ENCODE assay signal across 1 cellular context in the genomic region with DNA sequence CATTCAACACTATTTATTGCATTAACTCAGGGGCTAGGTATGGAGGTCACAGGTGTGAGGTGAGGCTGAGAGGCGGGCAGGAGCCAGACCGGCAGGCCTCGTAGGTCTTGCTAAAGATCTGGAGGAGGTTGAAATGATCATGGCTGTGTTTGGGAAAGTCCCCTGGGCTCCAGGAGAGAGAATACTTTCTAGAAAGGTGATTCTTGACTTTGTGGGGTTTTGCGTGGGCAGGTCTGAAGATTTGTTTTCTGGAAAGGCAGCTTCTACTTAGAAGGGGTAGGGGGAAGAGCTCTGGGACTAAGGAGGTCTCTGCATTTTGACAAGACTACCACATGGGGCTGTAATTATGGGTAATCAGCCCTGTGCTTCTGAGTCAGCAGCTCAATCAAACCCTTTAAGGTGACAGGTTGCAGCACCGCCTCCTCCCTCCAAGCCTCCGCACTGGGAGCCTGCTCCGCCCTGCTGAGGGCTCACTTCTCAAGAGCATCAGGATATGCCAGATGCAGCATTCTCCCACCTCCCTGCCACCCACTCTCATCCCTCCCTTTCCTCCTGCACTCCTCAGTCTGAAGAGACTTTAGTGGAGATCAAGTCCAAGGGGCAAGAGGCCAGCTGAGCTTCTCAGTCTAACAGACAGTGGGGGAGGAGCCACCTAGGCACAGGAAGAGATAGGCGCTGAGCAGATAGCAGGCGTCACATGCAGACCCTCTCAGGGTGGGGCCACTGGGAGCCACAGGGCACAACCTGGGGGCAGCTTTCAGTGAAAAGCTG.
TF ChIP-seq lines count a peak whose summit lies in the region.

No MANE protein-coding gene starts in this region.

TF ChIP-seq in K562, 482 proteins besides CTCF, POLR2A, EP300 and RAD21 (continued from another document and continues in another):
- TF ChIP-seq, protein P1, sequence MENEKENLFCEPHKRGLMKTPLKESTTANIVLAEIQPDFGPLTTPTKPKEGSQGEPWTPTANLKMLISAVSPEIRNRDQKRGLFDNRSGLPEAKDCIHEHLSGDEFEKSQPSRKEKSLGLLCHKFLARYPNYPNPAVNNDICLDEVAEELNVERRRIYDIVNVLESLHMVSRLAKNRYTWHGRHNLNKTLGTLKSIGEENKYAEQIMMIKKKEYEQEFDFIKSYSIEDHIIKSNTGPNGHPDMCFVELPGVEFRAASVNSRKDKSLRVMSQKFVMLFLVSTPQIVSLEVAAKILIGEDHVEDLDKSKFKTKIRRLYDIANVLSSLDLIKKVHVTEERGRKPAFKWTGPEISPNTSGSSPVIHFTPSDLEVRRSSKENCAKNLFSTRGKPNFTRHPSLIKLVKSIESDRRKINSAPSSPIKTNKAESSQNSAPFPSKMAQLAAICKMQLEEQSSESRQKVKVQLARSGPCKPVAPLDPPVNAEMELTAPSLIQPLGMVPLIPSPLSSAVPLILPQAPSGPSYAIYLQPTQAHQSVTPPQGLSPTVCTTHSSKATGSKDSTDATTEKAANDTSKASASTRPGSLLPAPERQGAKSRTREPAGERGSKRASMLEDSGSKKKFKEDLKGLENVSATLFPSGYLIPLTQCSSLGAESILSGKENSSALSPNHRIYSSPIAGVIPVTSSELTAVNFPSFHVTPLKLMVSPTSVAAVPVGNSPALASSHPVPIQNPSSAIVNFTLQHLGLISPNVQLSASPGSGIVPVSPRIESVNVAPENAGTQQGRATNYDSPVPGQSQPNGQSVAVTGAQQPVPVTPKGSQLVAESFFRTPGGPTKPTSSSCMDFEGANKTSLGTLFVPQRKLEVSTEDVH (IDR thresholded peaks at IDR 0.05; ENCODE audit: low read depth, partially characterized antibody), result peak; percentile 22
- TF ChIP-seq KDM1A (IDR thresholded peaks at IDR 0.05) (peak in 1 of 2 experiments; percentile 61; a peak in 3 of 4 replicates), HDGF (IDR thresholded peaks at IDR 0.05) (peak; percentile 97; the same call in 1 of the 2 replicates), ETV1 (tag; conservative IDR thresholded peaks at IDR 0.05; ENCODE audit: low read depth) (peak; percentile 82), RAD51 (IDR thresholded peaks at IDR 0.05; ENCODE audit: borderline replicate concordance, low read depth) (peak; percentile 41; the same call in 1 of the 2 replicates), NONO (IDR thresholded peaks at IDR 0.05; ENCODE audit: low read depth in 2 of 2, low read length in 1 of 2) (0 out of 4 replicates have a peak, but pooled peaks of 1 of the 2 experiments have one; percentile 28), ZNF408 (CRISPR knock-in tag; IDR thresholded peaks at IDR 0.05; ENCODE audit: low read depth) (no peak), HSF4 (CRISPR knock-in tag; IDR thresholded peaks at IDR 0.05; ENCODE audit: borderline replicate concordance) (no peak), ZFX (CRISPR knock-in tag; IDR thresholded peaks at IDR 0.05) (0 out of 2 replicates have a peak, but pooled peaks have one; percentile 36), PHF20 (IDR thresholded peaks at IDR 0.05; ENCODE audit: partially characterized antibody) (peak; percentile 15), SP1 (CRISPR knock-in tag; IDR thresholded peaks at IDR 0.05) (peak; percentile 79), EP400 (IDR thresholded peaks at IDR 0.05) (peak; percentile 38), TRIM24 (IDR thresholded peaks at IDR 0.05) (peak in 1 of 2 experiments; percentile 14; a peak in 1 of 4 replicates), SPI1 (IDR thresholded peaks at IDR 0.05; ENCODE audit: borderline replicate concordance, low read depth, low read length) (no peak), NBN (IDR thresholded peaks at IDR 0.05; ENCODE audit: low read depth) (peak; percentile 82; the same call in 1 of the 2 replicates), HOXB6 (CRISPR knock-in tag; IDR thresholded peaks at IDR 0.05; ENCODE audit: borderline replicate concordance) (no peak), SETDB1 (IDR thresholded peaks at IDR 0.05; ENCODE audit: low read length) (no peak), NFE2 (IDR thresholded peaks at IDR 0.05; ENCODE audit: low read depth) (0 out of 2 replicates have a peak, but pooled peaks have one; percentile 49), ZNF583 (CRISPR knock-in tag; IDR thresholded peaks at IDR 0.05) (0 out of 2 replicates have a peak, but pooled peaks have one; percentile 9), CHD4 (IDR thresholded peaks at IDR 0.05; ENCODE audit: insufficient read depth, insufficient replicate concordance, low read depth, low read length, poor library complexity, severe bottlenecking) (no peak), EHMT2 (IDR thresholded peaks at IDR 0.05) (no peak), ERF (CRISPR knock-in tag; IDR thresholded peaks at IDR 0.05) (no peak), STAT5B (CRISPR knock-in tag; IDR thresholded peaks at IDR 0.05) (no peak), RNF2 (IDR thresholded peaks at IDR 0.05) (peak; percentile 68; the same call in 1 of the 2 replicates), TAF9B (IDR thresholded peaks at IDR 0.05; ENCODE audit: partially characterized antibody) (no peak), FOSL1 (tag; conservative IDR thresholded peaks at IDR 0.05) (peak; percentile 86), CTBP1 (IDR thresholded peaks at IDR 0.05; ENCODE audit: borderline replicate concordance) (peak; percentile 93), MTA3 (IDR thresholded peaks at IDR 0.05; ENCODE audit: borderline replicate concordance) (peak; percentile 87), ZNF586 (CRISPR knock-in tag; conservative IDR thresholded peaks at IDR 0.05) (no peak), MECOM (CRISPR knock-in tag; IDR thresholded peaks at IDR 0.05) (peak; percentile 57; the same call in 1 of the 2 replicates), RBM14 (IDR thresholded peaks at IDR 0.05; ENCODE audit: borderline replicate concordance, insufficient read depth, low read depth, low read length) (no peak), CBX2 (IDR thresholded peaks at IDR 0.05; ENCODE audit: insufficient read depth, low read length, poor library complexity, severe bottlenecking) (no peak), GABPB1 (CRISPR knock-in tag; IDR thresholded peaks at IDR 0.05) (peak; percentile 36; the same call in 1 of the 2 replicates), FOXK2 (conservative IDR thresholded peaks at IDR 0.05 in 1 of 2, IDR thresholded peaks at IDR 0.05 in 1 of 2; ENCODE audit: low read depth in 2 of 2) (0 out of 4 replicates have a peak, but pooled peaks have one; percentile 19 to 32), NCOA1 (IDR thresholded peaks at IDR 0.05; ENCODE audit: low read depth) (peak; percentile 33; the same call in 1 of the 2 replicates), ELF2 (CRISPR knock-in tag; IDR thresholded peaks at IDR 0.05) (peak; percentile 63), GTF2F1 (IDR thresholded peaks at IDR 0.05; ENCODE audit: low read depth, low read length) (0 out of 2 replicates have a peak, but pooled peaks have one; percentile 14)
- TF ChIP-seq, protein P2, sequence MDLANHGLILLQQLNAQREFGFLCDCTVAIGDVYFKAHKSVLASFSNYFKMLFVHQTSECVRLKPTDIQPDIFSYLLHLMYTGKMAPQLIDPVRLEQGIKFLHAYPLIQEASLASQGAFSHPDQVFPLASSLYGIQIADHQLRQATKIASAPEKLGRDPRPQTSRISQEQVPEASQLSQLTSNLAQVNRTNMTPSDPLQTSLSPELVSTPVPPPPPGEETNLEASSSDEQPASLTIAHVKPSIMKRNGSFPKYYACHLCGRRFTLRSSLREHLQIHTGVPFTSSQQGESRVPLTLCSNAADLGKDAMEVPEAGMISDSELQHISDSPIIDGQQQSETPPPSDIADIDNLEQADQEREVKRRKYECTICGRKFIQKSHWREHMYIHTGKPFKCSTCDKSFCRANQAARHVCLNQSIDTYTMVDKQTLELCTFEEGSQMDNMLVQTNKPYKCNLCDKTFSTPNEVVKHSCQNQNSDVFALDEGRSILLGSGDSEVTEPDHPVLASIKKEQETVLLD (IDR thresholded peaks at IDR 0.05), result peak; percentile 71; the same call in 1 of the 2 replicates
- TF ChIP-seq, protein P3, sequence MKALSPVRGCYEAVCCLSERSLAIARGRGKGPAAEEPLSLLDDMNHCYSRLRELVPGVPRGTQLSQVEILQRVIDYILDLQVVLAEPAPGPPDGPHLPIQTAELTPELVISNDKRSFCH (CRISPR knock-in tag; IDR thresholded peaks at IDR 0.05), result no peak
- TF ChIP-seq, protein P3 (tag; IDR thresholded peaks at IDR 0.05), result no peak
- TF ChIP-seq, protein P4, sequence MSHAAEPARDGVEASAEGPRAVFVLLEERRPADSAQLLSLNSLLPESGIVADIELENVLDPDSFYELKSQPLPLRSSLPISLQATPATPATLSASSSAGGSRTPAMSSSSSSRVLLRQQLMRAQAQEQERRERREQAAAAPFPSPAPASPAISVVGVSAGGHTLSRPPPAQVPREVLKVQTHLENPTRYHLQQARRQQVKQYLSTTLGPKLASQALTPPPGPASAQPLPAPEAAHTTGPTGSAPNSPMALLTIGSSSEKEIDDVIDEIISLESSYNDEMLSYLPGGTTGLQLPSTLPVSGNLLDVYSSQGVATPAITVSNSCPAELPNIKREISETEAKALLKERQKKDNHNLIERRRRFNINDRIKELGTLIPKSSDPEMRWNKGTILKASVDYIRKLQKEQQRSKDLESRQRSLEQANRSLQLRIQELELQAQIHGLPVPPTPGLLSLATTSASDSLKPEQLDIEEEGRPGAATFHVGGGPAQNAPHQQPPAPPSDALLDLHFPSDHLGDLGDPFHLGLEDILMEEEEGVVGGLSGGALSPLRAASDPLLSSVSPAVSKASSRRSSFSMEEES (CRISPR knock-in tag; IDR thresholded peaks at IDR 0.05), result peak; percentile 42
- TF ChIP-seq, protein P5, sequence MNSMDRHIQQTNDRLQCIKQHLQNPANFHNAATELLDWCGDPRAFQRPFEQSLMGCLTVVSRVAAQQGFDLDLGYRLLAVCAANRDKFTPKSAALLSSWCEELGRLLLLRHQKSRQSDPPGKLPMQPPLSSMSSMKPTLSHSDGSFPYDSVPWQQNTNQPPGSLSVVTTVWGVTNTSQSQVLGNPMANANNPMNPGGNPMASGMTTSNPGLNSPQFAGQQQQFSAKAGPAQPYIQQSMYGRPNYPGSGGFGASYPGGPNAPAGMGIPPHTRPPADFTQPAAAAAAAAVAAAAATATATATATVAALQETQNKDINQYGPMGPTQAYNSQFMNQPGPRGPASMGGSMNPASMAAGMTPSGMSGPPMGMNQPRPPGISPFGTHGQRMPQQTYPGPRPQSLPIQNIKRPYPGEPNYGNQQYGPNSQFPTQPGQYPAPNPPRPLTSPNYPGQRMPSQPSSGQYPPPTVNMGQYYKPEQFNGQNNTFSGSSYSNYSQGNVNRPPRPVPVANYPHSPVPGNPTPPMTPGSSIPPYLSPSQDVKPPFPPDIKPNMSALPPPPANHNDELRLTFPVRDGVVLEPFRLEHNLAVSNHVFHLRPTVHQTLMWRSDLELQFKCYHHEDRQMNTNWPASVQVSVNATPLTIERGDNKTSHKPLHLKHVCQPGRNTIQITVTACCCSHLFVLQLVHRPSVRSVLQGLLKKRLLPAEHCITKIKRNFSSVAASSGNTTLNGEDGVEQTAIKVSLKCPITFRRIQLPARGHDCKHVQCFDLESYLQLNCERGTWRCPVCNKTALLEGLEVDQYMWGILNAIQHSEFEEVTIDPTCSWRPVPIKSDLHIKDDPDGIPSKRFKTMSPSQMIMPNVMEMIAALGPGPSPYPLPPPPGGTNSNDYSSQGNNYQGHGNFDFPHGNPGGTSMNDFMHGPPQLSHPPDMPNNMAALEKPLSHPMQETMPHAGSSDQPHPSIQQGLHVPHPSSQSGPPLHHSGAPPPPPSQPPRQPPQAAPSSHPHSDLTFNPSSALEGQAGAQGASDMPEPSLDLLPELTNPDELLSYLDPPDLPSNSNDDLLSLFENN (IDR thresholded peaks at IDR 0.05; ENCODE audit: low read depth in 2 of 2, low read length in 2 of 2), result peak; percentile 10 to 12; a peak in 1 of 4 replicates
- TF ChIP-seq, protein P6, sequence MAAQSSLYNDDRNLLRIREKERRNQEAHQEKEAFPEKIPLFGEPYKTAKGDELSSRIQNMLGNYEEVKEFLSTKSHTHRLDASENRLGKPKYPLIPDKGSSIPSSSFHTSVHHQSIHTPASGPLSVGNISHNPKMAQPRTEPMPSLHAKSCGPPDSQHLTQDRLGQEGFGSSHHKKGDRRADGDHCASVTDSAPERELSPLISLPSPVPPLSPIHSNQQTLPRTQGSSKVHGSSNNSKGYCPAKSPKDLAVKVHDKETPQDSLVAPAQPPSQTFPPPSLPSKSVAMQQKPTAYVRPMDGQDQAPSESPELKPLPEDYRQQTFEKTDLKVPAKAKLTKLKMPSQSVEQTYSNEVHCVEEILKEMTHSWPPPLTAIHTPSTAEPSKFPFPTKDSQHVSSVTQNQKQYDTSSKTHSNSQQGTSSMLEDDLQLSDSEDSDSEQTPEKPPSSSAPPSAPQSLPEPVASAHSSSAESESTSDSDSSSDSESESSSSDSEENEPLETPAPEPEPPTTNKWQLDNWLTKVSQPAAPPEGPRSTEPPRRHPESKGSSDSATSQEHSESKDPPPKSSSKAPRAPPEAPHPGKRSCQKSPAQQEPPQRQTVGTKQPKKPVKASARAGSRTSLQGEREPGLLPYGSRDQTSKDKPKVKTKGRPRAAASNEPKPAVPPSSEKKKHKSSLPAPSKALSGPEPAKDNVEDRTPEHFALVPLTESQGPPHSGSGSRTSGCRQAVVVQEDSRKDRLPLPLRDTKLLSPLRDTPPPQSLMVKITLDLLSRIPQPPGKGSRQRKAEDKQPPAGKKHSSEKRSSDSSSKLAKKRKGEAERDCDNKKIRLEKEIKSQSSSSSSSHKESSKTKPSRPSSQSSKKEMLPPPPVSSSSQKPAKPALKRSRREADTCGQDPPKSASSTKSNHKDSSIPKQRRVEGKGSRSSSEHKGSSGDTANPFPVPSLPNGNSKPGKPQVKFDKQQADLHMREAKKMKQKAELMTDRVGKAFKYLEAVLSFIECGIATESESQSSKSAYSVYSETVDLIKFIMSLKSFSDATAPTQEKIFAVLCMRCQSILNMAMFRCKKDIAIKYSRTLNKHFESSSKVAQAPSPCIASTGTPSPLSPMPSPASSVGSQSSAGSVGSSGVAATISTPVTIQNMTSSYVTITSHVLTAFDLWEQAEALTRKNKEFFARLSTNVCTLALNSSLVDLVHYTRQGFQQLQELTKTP (IDR thresholded peaks at IDR 0.05; ENCODE audit: low read depth in 1 of 2, partially characterized antibody in 2 of 2), result peak; percentile 35 to 63
- TF ChIP-seq, protein P7, sequence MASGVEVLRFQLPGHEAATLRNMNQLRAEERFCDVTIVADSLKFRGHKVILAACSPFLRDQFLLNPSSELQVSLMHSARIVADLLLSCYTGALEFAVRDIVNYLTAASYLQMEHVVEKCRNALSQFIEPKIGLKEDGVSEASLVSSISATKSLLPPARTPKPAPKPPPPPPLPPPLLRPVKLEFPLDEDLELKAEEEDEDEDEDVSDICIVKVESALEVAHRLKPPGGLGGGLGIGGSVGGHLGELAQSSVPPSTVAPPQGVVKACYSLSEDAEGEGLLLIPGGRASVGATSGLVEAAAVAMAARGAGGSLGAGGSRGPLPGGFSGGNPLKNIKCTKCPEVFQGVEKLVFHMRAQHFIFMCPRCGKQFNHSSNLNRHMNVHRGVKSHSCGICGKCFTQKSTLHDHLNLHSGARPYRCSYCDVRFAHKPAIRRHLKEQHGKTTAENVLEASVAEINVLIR (CRISPR knock-in tag; IDR thresholded peaks at IDR 0.05), result 0 out of 2 replicates have a peak, but pooled peaks have one; percentile 33
- TF ChIP-seq, protein P8, sequence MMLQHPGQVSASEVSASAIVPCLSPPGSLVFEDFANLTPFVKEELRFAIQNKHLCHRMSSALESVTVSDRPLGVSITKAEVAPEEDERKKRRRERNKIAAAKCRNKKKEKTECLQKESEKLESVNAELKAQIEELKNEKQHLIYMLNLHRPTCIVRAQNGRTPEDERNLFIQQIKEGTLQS (IDR thresholded peaks at IDR 0.05), result peak; percentile 88
- TF ChIP-seq, protein P8 (CRISPR knock-in tag; conservative IDR thresholded peaks at IDR 0.05), result no peak
